ENCODE assay signal across 17 cellular contexts in genomic region chr12:79818856-79819255, GRCh38.
A peak's percentile ranks its signal among the peaks of the same experiment; 100 is the strongest.
DNase-seq lines count a peak whose midpoint lies in the region; ATAC-seq, FAIRE-seq and TF ChIP-seq lines count a peak whose summit lies in the region.
"Had no signal": no experiment of that assay in that cellular context is flagged by ENCODE, and none has a peak within 500 bp of the region (broad histone marks: within the 10 kb centered on the region; RNA-seq: fewer than 3 reads in every experiment).

No MANE protein-coding gene starts in this region.

- TF ChIP-seq CTCF in astrocyte (IDR thresholded peaks at IDR 0.05; ENCODE audit: insufficient read depth, low read depth, low read length) (no peak), gastrocnemius medialis (IDR thresholded peaks at IDR 0.05 in 4 of 5, conservative IDR thresholded peaks at IDR 0.05 in 1 of 5) (no peak)

- in situ Hi-C loops in GM23248 (cut with MboI), result no loop called here
- in situ Hi-C loops in gastrocnemius medialis (cut with MboI; ENCODE audit: low sequenced_read_pairs in 4 of 4), result no loop called here

- ATAC-seq in Right ventricle myocardium superior (ENCODE audit: poor library complexity) (peak; percentile 78), gastrocnemius medialis (peak in 1 of 2 donors; percentile 23)
- no peak for ATAC-seq in effector memory CD8-positive, alpha-beta T cell (replicated peaks)
- ATAC-seq: activated CD4-positive, alpha-beta T cell treated with anti-CD3 and anti-CD28 coated beads for 36 hours; GM12878 had no signal

- H3K4me3 ChIP-seq in GM23248, result no peak overlapping the region
- H3K4me3 ChIP-seq in astrocyte (ENCODE audit: insufficient read depth, low read depth, low read length), result no peak overlapping the region
- H3K4me3 ChIP-seq in gastrocnemius medialis, result no peak overlapping the region
- H3K4me3 ChIP-seq in Karpas-422 (ENCODE audit: low read length), result no peak overlapping the region
- H3K4me3 ChIP-seq: GM12878 had no signal

- no peak for TF ChIP-seq POLR2A in gastrocnemius medialis (IDR thresholded peaks at IDR 0.05)

- no peak overlapping the region for H3K27ac Mint-ChIP-seq in astrocyte (ENCODE audit: unreplicated experiment)
- peak overlapping the region in 1 of 2 donors; percentile 44 for H3K27ac Mint-ChIP-seq in effector memory CD8-positive, alpha-beta T cell
- H3K27ac Mint-ChIP-seq: activated CD4-positive, alpha-beta T cell treated with anti-CD3 and anti-CD28 coated beads for 36 hours; B cell had no signal

- intact Hi-C loops in Right ventricle myocardium superior (cut with DNase I) (no loop called here), gastrocnemius medialis (cut with DNase I; ENCODE audit: low total_unique reads) (no loop called here)

- no peak overlapping the region for H3K4me3 Mint-ChIP-seq in astrocyte (ENCODE audit: unreplicated experiment)
- H3K4me3 Mint-ChIP-seq in effector memory CD8-positive, alpha-beta T cell, result no peak overlapping the region
- H3K4me3 Mint-ChIP-seq: activated CD4-positive, alpha-beta T cell treated with anti-CD3 and anti-CD28 coated beads for 36 hours; B cell had no signal

- H3K4me1 ChIP-seq in GM23248 (ENCODE audit: insufficient read depth) (no peaks in the 10 kb centered on the region), astrocyte (ENCODE audit: insufficient read depth, low read length) (no peaks in the 10 kb centered on the region), gastrocnemius medialis (peaks cover 0 to 11% of the 10 kb centered on the region in 2 donors), Karpas-422 (ENCODE audit: low read length) (peaks cover 6% of the 10 kb centered on the region)

- H3K4me2 ChIP-seq in GM23248 (ENCODE audit: unreplicated experiment), result no peak overlapping the region
- H3K4me2 ChIP-seq in astrocyte (ENCODE audit: low read length), result no peak overlapping the region
- no peak overlapping the region for H3K4me2 ChIP-seq in Karpas-422 (ENCODE audit: low read depth, low read length, poor library complexity, severe bottlenecking)

- H3K4me1 Mint-ChIP-seq in astrocyte (ENCODE audit: low read depth, unreplicated experiment), result peaks cover 4% of the 10 kb centered on the region
- H3K4me1 Mint-ChIP-seq in effector memory CD8-positive, alpha-beta T cell (ENCODE audit: low read depth in 2 of 2), result peaks cover 9 to 17% of the 10 kb centered on the region in 2 donors
- H3K4me1 Mint-ChIP-seq: B cell had no signal

- no peaks in the 10 kb centered on the region for H3K27me3 Mint-ChIP-seq in astrocyte (ENCODE audit: low read depth, unreplicated experiment)
- no peaks in the 10 kb centered on the region for H3K27me3 Mint-ChIP-seq in effector memory CD8-positive, alpha-beta T cell
- H3K27me3 Mint-ChIP-seq: activated CD4-positive, alpha-beta T cell treated with anti-CD3 and anti-CD28 coated beads for 36 hours; B cell had no signal

- H3K79me2 ChIP-seq in GM23248 (ENCODE audit: insufficient read depth) (peaks cover 98% of the 10 kb centered on the region), astrocyte (ENCODE audit: insufficient read depth, low read length) (peaks cover 15% of the 10 kb centered on the region), Karpas-422 (ENCODE audit: low read length) (peaks cover 72% of the 10 kb centered on the region)

- H3K9me3 Mint-ChIP-seq in astrocyte (ENCODE audit: unreplicated experiment), result no peaks in the 10 kb centered on the region
- no peaks in the 10 kb centered on the region for H3K9me3 Mint-ChIP-seq in effector memory CD8-positive, alpha-beta T cell

- peaks cover 3% of the 10 kb centered on the region for H3K36me3 Mint-ChIP-seq in astrocyte (ENCODE audit: low read depth, unreplicated experiment)
- peaks cover 70% of the 10 kb centered on the region for H3K36me3 Mint-ChIP-seq in effector memory CD8-positive, alpha-beta T cell (ENCODE audit: insufficient read depth)

- no peaks in the 10 kb centered on the region for H3K27me3 ChIP-seq in GM23248 (replicated peaks; ENCODE audit: insufficient read depth)
- H3K27me3 ChIP-seq in astrocyte (ENCODE audit: insufficient read depth, low read length), result no peaks in the 10 kb centered on the region
- no peaks in the 10 kb centered on the region for H3K27me3 ChIP-seq in gastrocnemius medialis
- H3K27me3 ChIP-seq in Karpas-422 (ENCODE audit: low read length), result no peaks in the 10 kb centered on the region

- no peaks in the 10 kb centered on the region for H4K20me1 ChIP-seq in GM23248 (ENCODE audit: insufficient read depth)
- no peaks in the 10 kb centered on the region for H4K20me1 ChIP-seq in astrocyte (ENCODE audit: insufficient read depth, low read length)
- H4K20me1 ChIP-seq in Karpas-422 (ENCODE audit: insufficient read depth, low read depth, low read length), result no peaks in the 10 kb centered on the region

- no peak for FAIRE-seq in astrocyte (lab: Jason Lieb, UNC)
- FAIRE-seq: GM12878, urothelium cell line had no signal

- DNase-seq in GM23248, result peak; percentile 14
- DNase-seq in astrocyte (ENCODE audit: low read depth), result peak; percentile 41
- no peak for DNase-seq in Right ventricle myocardium superior
- no peak for DNase-seq in gastrocnemius medialis
- no peak for DNase-seq in Karpas-422
- DNase-seq in stimulated activated CD4-positive, alpha-beta T cell treated with anti-CD3 and anti-CD28 coated beads, Interleukin-4, amount 100 ng/mL, for 4 hours, result no peak
- DNase-seq in effector memory CD8-positive, alpha-beta T cell, result no peak
- no peak for DNase-seq in activated CD4-positive, alpha-beta T cell treated with anti-CD3 and anti-CD28 coated beads for 4 hours
- DNase-seq: activated CD4-positive, alpha-beta T cell treated with anti-CD3 and anti-CD28 coated beads for 36 hours; DND-41; NCI-H1048; nucleus accumbens; T-helper 1 cell had no signal

- H3K9me2 ChIP-seq in GM23248 (ENCODE audit: insufficient read depth) (no peaks in the 10 kb centered on the region), Karpas-422 (replicated peaks; ENCODE audit: insufficient read depth, low read length) (no peaks in the 10 kb centered on the region)

- peaks cover 84% of the 10 kb centered on the region for H3K36me3 ChIP-seq in GM23248 (ENCODE audit: low read depth)
- peaks cover 33% of the 10 kb centered on the region for H3K36me3 ChIP-seq in astrocyte (ENCODE audit: insufficient read depth, low read length)
- peaks cover 0 to 11% of the 10 kb centered on the region in 2 donors for H3K36me3 ChIP-seq in gastrocnemius medialis
- peaks cover 53% of the 10 kb centered on the region for H3K36me3 ChIP-seq in Karpas-422 (ENCODE audit: insufficient read depth, low read length)

- H3K9me3 ChIP-seq in GM23248 (ENCODE audit: low read depth) (no peaks in the 10 kb centered on the region), astrocyte (ENCODE audit: insufficient read depth, low read depth, low read length) (no peaks in the 10 kb centered on the region), gastrocnemius medialis (no peaks in the 10 kb centered on the region), Karpas-422 (ENCODE audit: low read length) (no peaks in the 10 kb centered on the region)

- H3K27ac ChIP-seq in GM23248 (peak overlapping the region; percentile 17; the same call in 1 of the 2 replicates), astrocyte (ENCODE audit: low read depth, low read length) (no peak overlapping the region), gastrocnemius medialis (peak overlapping the region; percentile 4 to 60 (median 34)), Karpas-422 (ENCODE audit: low read length) (no peak overlapping the region)
- H3K27ac ChIP-seq: epithelial cell of prostate had no signal

- H2AFZ ChIP-seq in GM23248 (no peak overlapping the region), astrocyte (ENCODE audit: low read depth, low read length) (no peak overlapping the region), Karpas-422 (ENCODE audit: low read length) (no peak overlapping the region)

- H3K9ac ChIP-seq in GM23248, result no peak overlapping the region
- no peak overlapping the region for H3K9ac ChIP-seq in astrocyte (ENCODE audit: low read length)
- H3K9ac ChIP-seq in Karpas-422 (ENCODE audit: low read length), result no peak overlapping the region

- WGBS in GM23248 (ENCODE audit: low coverage in 1 of 2, low lambda C conversion rate in 2 of 2, missing lambda C conversion rate in 2 of 2), 2 experiments, result 64 to 70% methylated on average over 3 of the region's 3 CpGs

- H3F3A ChIP-seq in GM23248 (ENCODE audit: insufficient read depth), result peaks cover 26% of the 10 kb centered on the region; the same call in 1 of the 2 replicates

Comparison
In these comparisons a context has a peak if more than half of its experiments do, and no peak if none do; other contexts are left out.
1. DNase-seq: peak in GM23248 (single experiment) and astrocyte (single experiment); none in Right ventricle myocardium superior (single experiment), gastrocnemius medialis (0 of 2), Karpas-422 (single experiment), stimulated activated CD4-positive, alpha-beta T cell treated with anti-CD3 and anti-CD28 coated beads, Interleukin-4, amount 100 ng/mL, for 4 hours (0 of 2), effector memory CD8-positive, alpha-beta T cell (0 of 3) and activated CD4-positive, alpha-beta T cell treated with anti-CD3 and anti-CD28 coated beads for 4 hours (0 of 2).
2. H3K27ac ChIP-seq: peak in GM23248 (single experiment) and gastrocnemius medialis (4 of 4); none in astrocyte (single experiment) and Karpas-422 (single experiment).